ENCODE assay signal across 9 cellular contexts in genomic region chr5:171521219-171521633, GRCh38.
DNase-seq lines count a peak whose midpoint lies in the region; ATAC-seq and TF ChIP-seq lines count a peak whose summit lies in the region.
"Had no signal": no experiment of that assay in that cellular context is flagged by ENCODE, and none has a peak within 500 bp of the region (broad histone marks: within the 10 kb centered on the region; RNA-seq: fewer than 3 reads in every experiment).

No MANE protein-coding gene starts in this region.

- no peak overlapping the region for H3K27ac Mint-ChIP-seq in activated T-helper 1 cell treated with anti-CD3 and anti-CD28 coated beads, Interleukin-12 subunit alpha, Interleukin-12 subunit beta, Interleukin-2, Interleukin-4 antibody, amounts not matched to agents 30 ng/mL and 10 ng/mL and 1 ng/mL, durations not matched to agents 14 hours and 24 hours and 36 hours

- no peak for TF ChIP-seq POLR2A in gastrocnemius medialis (IDR thresholded peaks at IDR 0.05)

- H3K27ac ChIP-seq in gastrocnemius medialis (no peak overlapping the region), OCI-LY7 (ENCODE audit: low read depth, low read length, poor library complexity, severe bottlenecking) (no peak overlapping the region)

- DNase-seq in GOT3 (lab: John Stamatoyannopoulos, UW) = peak; percentile 34
- DNase-seq in amniotic epithelial cell (ENCODE audit: low read depth) = peak; percentile 90
- DNase-seq in left cardiac atrium = peak; percentile 38
- no peak for DNase-seq in gastrocnemius medialis
- no peak for DNase-seq in activated T-helper 1 cell treated with anti-CD3 and anti-CD28 coated beads, Interleukin-12 subunit alpha, Interleukin-12 subunit beta, Interleukin-2, Interleukin-4 antibody, amounts not matched to agents 30 ng/mL and 10 ng/mL and 1 ng/mL, durations not matched to agents 14 hours and 24 hours and 36 hours (ENCODE audit: low spot score)
- no peak for DNase-seq in stimulated activated CD4-positive, alpha-beta T cell treated with anti-CD3 and anti-CD28 coated beads, Interleukin-12 subunit alpha, Interleukin-12 subunit beta, amount 100 ng/mL, for 4 hours
- no peak for DNase-seq in OCI-LY7 (ENCODE audit: low spot score)
- DNase-seq: T-helper 9 cell had no signal

- H3K4me3 ChIP-seq in gastrocnemius medialis (no peak overlapping the region), OCI-LY7 (ENCODE audit: low read depth, low read length, poor library complexity, severe bottlenecking) (no peak overlapping the region)

- in situ Hi-C loops in gastrocnemius medialis (cut with MboI; ENCODE audit: low sequenced_read_pairs in 4 of 4) = no loop called here

- H3K4me1 ChIP-seq in gastrocnemius medialis (peaks cover 7 to 11% of the 10 kb centered on the region in 2 donors), OCI-LY7 (ENCODE audit: insufficient read depth, low read length, poor library complexity, severe bottlenecking) (no peaks in the 10 kb centered on the region)

- H3K36me3 ChIP-seq in gastrocnemius medialis (no peaks in the 10 kb centered on the region), OCI-LY7 (ENCODE audit: insufficient read depth, low read length) (no peaks in the 10 kb centered on the region)

- no peak overlapping the region for H3K4me3 Mint-ChIP-seq in activated T-helper 1 cell treated with anti-CD3 and anti-CD28 coated beads, Interleukin-12 subunit alpha, Interleukin-12 subunit beta, Interleukin-2, Interleukin-4 antibody, amounts not matched to agents 30 ng/mL and 10 ng/mL and 1 ng/mL, durations not matched to agents 14 hours and 24 hours and 36 hours

- H3K79me2 ChIP-seq in OCI-LY7 (ENCODE audit: insufficient read depth, low read depth, low read length) = no peaks in the 10 kb centered on the region

- TF ChIP-seq CTCF in gastrocnemius medialis (IDR thresholded peaks at IDR 0.05 in 4 of 5, conservative IDR thresholded peaks at IDR 0.05 in 1 of 5) (no peak), OCI-LY7 (conservative IDR thresholded peaks at IDR 0.05; ENCODE audit: low read length) (no peak)

- no peaks in the 10 kb centered on the region for H3K9me3 ChIP-seq in gastrocnemius medialis
- H3K9me3 ChIP-seq in OCI-LY7 (ENCODE audit: low read length) = no peaks in the 10 kb centered on the region

- H3K4me1 Mint-ChIP-seq in activated T-helper 1 cell treated with anti-CD3 and anti-CD28 coated beads, Interleukin-12 subunit alpha, Interleukin-12 subunit beta, Interleukin-2, Interleukin-4 antibody, amounts not matched to agents 30 ng/mL and 10 ng/mL and 1 ng/mL, durations not matched to agents 14 hours and 24 hours and 36 hours (ENCODE audit: low read depth) = no peaks in the 10 kb centered on the region

- H3K27me3 ChIP-seq in gastrocnemius medialis = no peaks in the 10 kb centered on the region

- no TSS peak for BruUV-seq in OCI-LY7 (replicated peaks; lab: Mats Ljungman, UMichigan)

- no peaks in the 10 kb centered on the region for H3K9me3 Mint-ChIP-seq in activated T-helper 1 cell treated with anti-CD3 and anti-CD28 coated beads, Interleukin-12 subunit alpha, Interleukin-12 subunit beta, Interleukin-2, Interleukin-4 antibody, amounts not matched to agents 30 ng/mL and 10 ng/mL and 1 ng/mL, durations not matched to agents 14 hours and 24 hours and 36 hours

- no peaks in the 10 kb centered on the region for H3K27me3 Mint-ChIP-seq in activated T-helper 1 cell treated with anti-CD3 and anti-CD28 coated beads, Interleukin-12 subunit alpha, Interleukin-12 subunit beta, Interleukin-2, Interleukin-4 antibody, amounts not matched to agents 30 ng/mL and 10 ng/mL and 1 ng/mL, durations not matched to agents 14 hours and 24 hours and 36 hours (ENCODE audit: insufficient read depth)

- H3K36me3 Mint-ChIP-seq in activated T-helper 1 cell treated with anti-CD3 and anti-CD28 coated beads, Interleukin-12 subunit alpha, Interleukin-12 subunit beta, Interleukin-2, Interleukin-4 antibody, amounts not matched to agents 30 ng/mL and 10 ng/mL and 1 ng/mL, durations not matched to agents 14 hours and 24 hours and 36 hours (ENCODE audit: low read depth) = no peaks in the 10 kb centered on the region

- H3K4me2 ChIP-seq in OCI-LY7 (ENCODE audit: low read length) = no peak overlapping the region

- POLR2A ChIA-PET in OCI-LY7 (lab: Charles Lee) = no interaction called here

- H4K20me1 ChIP-seq in OCI-LY7 (ENCODE audit: insufficient read depth, low read length) = no peaks in the 10 kb centered on the region

- H2AFZ ChIP-seq in OCI-LY7 (ENCODE audit: low read length) = no peak overlapping the region

- ATAC-seq in left cardiac atrium = peak; percentile 24 to 92
- peak; percentile 67 to 70 for ATAC-seq in gastrocnemius medialis
- ATAC-seq in HG03139 (IDR thresholded peaks at IDR 0.05; ENCODE audit: unreplicated experiment) = no peak

- H3K9me2 ChIP-seq in OCI-LY7 (ENCODE audit: insufficient read depth, low read length) = no peaks in the 10 kb centered on the region

- intact Hi-C loops in left cardiac atrium (cut with DNase I) = no loop called here
- intact Hi-C loops in gastrocnemius medialis (cut with DNase I; ENCODE audit: low total_unique reads) = no loop called here
- intact Hi-C loops in activated T-helper 1 cell treated with anti-CD3 and anti-CD28 coated beads, Interleukin-12 subunit alpha, Interleukin-12 subunit beta, Interleukin-2, Interleukin-4 antibody, amounts not matched to agents 30 ng/mL and 10 ng/mL and 1 ng/mL, durations not matched to agents 14 hours and 24 hours and 36 hours (cut with micrococcal nuclease) = no loop called here
- intact Hi-C loops in OCI-LY7 (cut with micrococcal nuclease; ENCODE audit: unreplicated experiment) = no loop called here

- CTCF ChIA-PET in OCI-LY7 (lab: Charles Lee; ENCODE audit: unreplicated experiment) = interaction anchor here (0.5 kb wide), 1 partner anchor 14 kb away, joined by 3 read pairs; no protein-coding TSS in a partner anchor

Comparison
In these comparisons a context has a peak if more than half of its experiments do, and no peak if none do; other contexts are left out.
1. DNase-seq: peak in GOT3 (single experiment), amniotic epithelial cell (single experiment) and left cardiac atrium (single experiment); none in gastrocnemius medialis (0 of 2), activated T-helper 1 cell treated with anti-CD3 and anti-CD28 coated beads, Interleukin-12 subunit alpha, Interleukin-12 subunit beta, Interleukin-2, Interleukin-4 antibody, amounts not matched to agents 30 ng/mL and 10 ng/mL and 1 ng/mL, durations not matched to agents 14 hours and 24 hours and 36 hours (single experiment), stimulated activated CD4-positive, alpha-beta T cell treated with anti-CD3 and anti-CD28 coated beads, Interleukin-12 subunit alpha, Interleukin-12 subunit beta, amount 100 ng/mL, for 4 hours (single experiment) and OCI-LY7 (single experiment).